In the genomic region with DNA sequence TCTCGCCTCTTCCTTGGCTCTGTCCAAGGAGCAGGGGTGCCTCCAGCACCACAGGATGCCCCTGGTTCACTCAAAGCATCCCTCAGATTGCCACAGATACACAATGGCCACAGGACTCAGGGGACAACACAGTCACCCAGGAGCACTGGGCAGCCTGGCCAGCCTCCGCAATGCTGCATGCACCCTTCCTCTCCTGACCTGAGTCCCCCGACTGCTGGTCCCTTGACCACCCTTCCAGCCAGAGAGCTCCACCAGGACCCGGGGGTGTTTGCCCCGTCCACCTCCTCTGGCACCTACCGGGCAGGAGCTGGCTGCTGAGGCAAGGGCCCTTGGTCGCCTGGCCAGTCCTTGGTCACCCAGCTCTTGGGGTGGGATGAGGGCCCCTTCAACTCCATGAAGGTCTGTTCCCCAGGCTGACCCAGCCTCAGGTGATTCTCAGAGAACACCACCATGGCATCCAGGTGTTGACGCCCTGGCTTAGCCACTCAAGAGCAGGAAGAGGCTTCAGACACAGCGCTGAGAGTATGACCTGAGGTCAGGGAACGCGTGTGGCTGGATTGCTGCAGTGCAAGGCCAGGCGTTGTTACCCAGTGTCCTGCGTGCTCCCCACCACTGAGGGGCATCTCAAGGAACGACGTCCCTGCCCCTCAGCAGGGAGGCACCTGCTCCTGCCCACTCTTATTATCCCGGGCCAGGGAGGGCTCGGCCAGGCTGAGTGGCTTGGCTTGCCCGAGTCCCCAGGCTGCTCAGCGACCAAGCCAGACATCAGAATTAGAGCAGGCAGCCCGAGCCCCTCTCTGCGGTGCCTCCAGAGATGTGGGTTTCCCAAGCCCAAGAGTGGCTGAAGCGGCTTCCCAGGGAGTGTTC, we compare ENCODE assay signal across 1 cellular context.
TF ChIP-seq lines count a peak whose summit lies in the region.

No MANE protein-coding gene starts in this region.

TF ChIP-seq in HepG2, 621 proteins besides CTCF, POLR2A, EP300 and RAD21 (continued from another document):
- TF ChIP-seq, protein P1, sequence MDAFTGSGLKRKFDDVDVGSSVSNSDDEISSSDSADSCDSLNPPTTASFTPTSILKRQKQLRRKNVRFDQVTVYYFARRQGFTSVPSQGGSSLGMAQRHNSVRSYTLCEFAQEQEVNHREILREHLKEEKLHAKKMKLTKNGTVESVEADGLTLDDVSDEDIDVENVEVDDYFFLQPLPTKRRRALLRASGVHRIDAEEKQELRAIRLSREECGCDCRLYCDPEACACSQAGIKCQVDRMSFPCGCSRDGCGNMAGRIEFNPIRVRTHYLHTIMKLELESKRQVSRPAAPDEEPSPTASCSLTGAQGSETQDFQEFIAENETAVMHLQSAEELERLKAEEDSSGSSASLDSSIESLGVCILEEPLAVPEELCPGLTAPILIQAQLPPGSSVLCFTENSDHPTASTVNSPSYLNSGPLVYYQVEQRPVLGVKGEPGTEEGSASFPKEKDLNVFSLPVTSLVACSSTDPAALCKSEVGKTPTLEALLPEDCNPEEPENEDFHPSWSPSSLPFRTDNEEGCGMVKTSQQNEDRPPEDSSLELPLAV (CRISPR knock-in tag; conservative IDR thresholded peaks at IDR 0.05; ENCODE audit: low read depth), result no peak
- TF ChIP-seq SIN3B (IDR thresholded peaks at IDR 0.05; ENCODE audit: low read length) (no peak), SIX1 (CRISPR knock-in tag; IDR thresholded peaks at IDR 0.05; ENCODE audit: borderline replicate concordance) (no peak), NONO (IDR thresholded peaks at IDR 0.05) (no peak), NONO (CRISPR knock-in tag; conservative IDR thresholded peaks at IDR 0.05) (no peak), TEAD3 (CRISPR knock-in tag; optimal IDR thresholded peaks at IDR 0.05; ENCODE audit: borderline replicate concordance) (no peak), ZNF530 (CRISPR knock-in tag; IDR thresholded peaks at IDR 0.05; ENCODE audit: low read depth) (no peak), ZSCAN12 (CRISPR knock-in tag; IDR thresholded peaks at IDR 0.05) (no peak)
- TF ChIP-seq, protein P2, sequence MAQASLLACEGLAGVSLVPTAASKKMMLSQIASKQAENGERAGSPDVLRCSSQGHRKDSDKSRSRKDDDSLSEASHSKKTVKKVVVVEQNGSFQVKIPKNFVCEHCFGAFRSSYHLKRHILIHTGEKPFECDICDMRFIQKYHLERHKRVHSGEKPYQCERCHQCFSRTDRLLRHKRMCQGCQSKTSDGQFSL (CRISPR knock-in tag; IDR thresholded peaks at IDR 0.05), result no peak
- TF ChIP-seq, protein P3, sequence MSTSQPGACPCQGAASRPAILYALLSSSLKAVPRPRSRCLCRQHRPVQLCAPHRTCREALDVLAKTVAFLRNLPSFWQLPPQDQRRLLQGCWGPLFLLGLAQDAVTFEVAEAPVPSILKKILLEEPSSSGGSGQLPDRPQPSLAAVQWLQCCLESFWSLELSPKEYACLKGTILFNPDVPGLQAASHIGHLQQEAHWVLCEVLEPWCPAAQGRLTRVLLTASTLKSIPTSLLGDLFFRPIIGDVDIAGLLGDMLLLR (CRISPR knock-in tag; IDR thresholded peaks at IDR 0.05), result 0 out of 2 replicates have a peak, but pooled peaks have one; percentile 18
